2 cellular contexts compared by ENCODE assay signal in the genomic region with DNA sequence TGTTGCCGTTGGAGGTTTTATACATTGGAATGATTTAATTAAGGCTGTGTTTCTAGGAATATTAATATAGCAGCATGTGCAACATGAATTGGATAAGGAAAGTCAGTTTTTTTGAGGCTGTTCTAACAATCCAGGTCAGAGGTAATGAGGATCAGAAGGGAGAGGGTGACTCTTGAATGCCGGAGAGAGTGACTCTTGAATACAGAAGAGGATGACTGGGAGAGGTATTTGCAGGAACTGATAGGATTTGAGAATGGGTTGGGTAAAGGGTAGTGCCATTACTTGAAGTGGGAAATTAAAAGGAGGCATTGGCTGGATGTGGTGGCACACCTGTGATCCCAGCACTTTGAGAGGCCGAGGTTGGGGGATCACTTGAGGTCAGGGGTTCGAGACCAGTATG.
TF ChIP-seq lines count a peak whose summit lies in the region.

No MANE protein-coding gene starts in this region.

TF ChIP-seq in IMR-90, 13 proteins besides CTCF, POLR2A, EP300 and RAD21 (continued from another document):
- TF ChIP-seq, protein P1, sequence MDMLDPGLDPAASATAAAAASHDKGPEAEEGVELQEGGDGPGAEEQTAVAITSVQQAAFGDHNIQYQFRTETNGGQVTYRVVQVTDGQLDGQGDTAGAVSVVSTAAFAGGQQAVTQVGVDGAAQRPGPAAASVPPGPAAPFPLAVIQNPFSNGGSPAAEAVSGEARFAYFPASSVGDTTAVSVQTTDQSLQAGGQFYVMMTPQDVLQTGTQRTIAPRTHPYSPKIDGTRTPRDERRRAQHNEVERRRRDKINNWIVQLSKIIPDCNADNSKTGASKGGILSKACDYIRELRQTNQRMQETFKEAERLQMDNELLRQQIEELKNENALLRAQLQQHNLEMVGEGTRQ (IDR thresholded peaks at IDR 0.05; ENCODE audit: low read depth, low read length): no peak
- TF ChIP-seq NFE2L2 (IDR thresholded peaks at IDR 0.05; ENCODE audit: low read depth, low read length): no peak
- no peak for TF ChIP-seq FOS (IDR thresholded peaks at IDR 0.05; ENCODE audit: low read depth, low read length)
- no peak for TF ChIP-seq BHLHE40 (IDR thresholded peaks at IDR 0.05; ENCODE audit: low read depth, low read length)
- TF ChIP-seq MXI1 (IDR thresholded peaks at IDR 0.05; ENCODE audit: borderline replicate concordance, low read depth, low read length): no peak
- TF ChIP-seq, protein P2, sequence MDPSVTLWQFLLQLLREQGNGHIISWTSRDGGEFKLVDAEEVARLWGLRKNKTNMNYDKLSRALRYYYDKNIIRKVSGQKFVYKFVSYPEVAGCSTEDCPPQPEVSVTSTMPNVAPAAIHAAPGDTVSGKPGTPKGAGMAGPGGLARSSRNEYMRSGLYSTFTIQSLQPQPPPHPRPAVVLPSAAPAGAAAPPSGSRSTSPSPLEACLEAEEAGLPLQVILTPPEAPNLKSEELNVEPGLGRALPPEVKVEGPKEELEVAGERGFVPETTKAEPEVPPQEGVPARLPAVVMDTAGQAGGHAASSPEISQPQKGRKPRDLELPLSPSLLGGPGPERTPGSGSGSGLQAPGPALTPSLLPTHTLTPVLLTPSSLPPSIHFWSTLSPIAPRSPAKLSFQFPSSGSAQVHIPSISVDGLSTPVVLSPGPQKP (IDR thresholded peaks at IDR 0.05; ENCODE audit: borderline replicate concordance, low read depth, low read length): no peak
- no peak for TF ChIP-seq CEBPB (IDR thresholded peaks at IDR 0.05; ENCODE audit: low read depth, low read length)
- no peak for TF ChIP-seq SMC3 (IDR thresholded peaks at IDR 0.05; ENCODE audit: low read depth, low read length)

TF ChIP-seq in WTC11, 78 proteins besides CTCF, POLR2A, EP300 and RAD21:
- no peak for TF ChIP-seq ZNF281 (CRISPR knock-in tag; IDR thresholded peaks at IDR 0.05)
- no peak for TF ChIP-seq TEAD1 (CRISPR knock-in tag; IDR thresholded peaks at IDR 0.05)
- no peak for TF ChIP-seq KAT7 (CRISPR knock-in tag; IDR thresholded peaks at IDR 0.05; ENCODE audit: borderline replicate concordance)
- no peak for TF ChIP-seq ZNF263 (CRISPR knock-in tag; IDR thresholded peaks at IDR 0.05; ENCODE audit: low read depth)
- no peak for TF ChIP-seq ZNF219 (CRISPR knock-in tag; IDR thresholded peaks at IDR 0.05; ENCODE audit: borderline replicate concordance)
- TF ChIP-seq JAZF1 (CRISPR knock-in tag; IDR thresholded peaks at IDR 0.05): no peak
- TF ChIP-seq NR3C1 (CRISPR knock-in tag; conservative IDR thresholded peaks at IDR 0.05; ENCODE audit: low read depth): no peak
- TF ChIP-seq GRHL2 (CRISPR knock-in tag; IDR thresholded peaks at IDR 0.05; ENCODE audit: insufficient replicate concordance, severe bottlenecking): no peak
- TF ChIP-seq CREM (CRISPR knock-in tag; IDR thresholded peaks at IDR 0.05): no peak
- no peak for TF ChIP-seq ZBTB43 (CRISPR knock-in tag; IDR thresholded peaks at IDR 0.05)
- TF ChIP-seq FOXK1 (CRISPR knock-in tag; IDR thresholded peaks at IDR 0.05): no peak
- TF ChIP-seq GTF2I (CRISPR knock-in tag; conservative IDR thresholded peaks at IDR 0.05): no peak
- TF ChIP-seq ZNF138 (CRISPR knock-in tag; conservative IDR thresholded peaks at IDR 0.05): no peak
- no peak for TF ChIP-seq ARID4B (CRISPR knock-in tag; IDR thresholded peaks at IDR 0.05; ENCODE audit: borderline replicate concordance)
- TF ChIP-seq ZBTB21 (CRISPR knock-in tag; IDR thresholded peaks at IDR 0.05; ENCODE audit: borderline replicate concordance): no peak
- TF ChIP-seq, protein P3, sequence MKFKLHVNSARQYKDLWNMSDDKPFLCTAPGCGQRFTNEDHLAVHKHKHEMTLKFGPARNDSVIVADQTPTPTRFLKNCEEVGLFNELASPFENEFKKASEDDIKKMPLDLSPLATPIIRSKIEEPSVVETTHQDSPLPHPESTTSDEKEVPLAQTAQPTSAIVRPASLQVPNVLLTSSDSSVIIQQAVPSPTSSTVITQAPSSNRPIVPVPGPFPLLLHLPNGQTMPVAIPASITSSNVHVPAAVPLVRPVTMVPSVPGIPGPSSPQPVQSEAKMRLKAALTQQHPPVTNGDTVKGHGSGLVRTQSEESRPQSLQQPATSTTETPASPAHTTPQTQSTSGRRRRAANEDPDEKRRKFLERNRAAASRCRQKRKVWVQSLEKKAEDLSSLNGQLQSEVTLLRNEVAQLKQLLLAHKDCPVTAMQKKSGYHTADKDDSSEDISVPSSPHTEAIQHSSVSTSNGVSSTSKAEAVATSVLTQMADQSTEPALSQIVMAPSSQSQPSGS (CRISPR knock-in tag; IDR thresholded peaks at IDR 0.05; ENCODE audit: borderline replicate concordance, low read depth): no peak
- TF ChIP-seq CREB1 (CRISPR knock-in tag; IDR thresholded peaks at IDR 0.05): no peak
- TF ChIP-seq ZNF423 (CRISPR knock-in tag; IDR thresholded peaks at IDR 0.05): no peak
- no peak for TF ChIP-seq OVOL2 (CRISPR knock-in tag; IDR thresholded peaks at IDR 0.05; ENCODE audit: borderline replicate concordance)
TF ChIP-seq in WTC11: peak in this region for 0.
